In the genomic region with DNA sequence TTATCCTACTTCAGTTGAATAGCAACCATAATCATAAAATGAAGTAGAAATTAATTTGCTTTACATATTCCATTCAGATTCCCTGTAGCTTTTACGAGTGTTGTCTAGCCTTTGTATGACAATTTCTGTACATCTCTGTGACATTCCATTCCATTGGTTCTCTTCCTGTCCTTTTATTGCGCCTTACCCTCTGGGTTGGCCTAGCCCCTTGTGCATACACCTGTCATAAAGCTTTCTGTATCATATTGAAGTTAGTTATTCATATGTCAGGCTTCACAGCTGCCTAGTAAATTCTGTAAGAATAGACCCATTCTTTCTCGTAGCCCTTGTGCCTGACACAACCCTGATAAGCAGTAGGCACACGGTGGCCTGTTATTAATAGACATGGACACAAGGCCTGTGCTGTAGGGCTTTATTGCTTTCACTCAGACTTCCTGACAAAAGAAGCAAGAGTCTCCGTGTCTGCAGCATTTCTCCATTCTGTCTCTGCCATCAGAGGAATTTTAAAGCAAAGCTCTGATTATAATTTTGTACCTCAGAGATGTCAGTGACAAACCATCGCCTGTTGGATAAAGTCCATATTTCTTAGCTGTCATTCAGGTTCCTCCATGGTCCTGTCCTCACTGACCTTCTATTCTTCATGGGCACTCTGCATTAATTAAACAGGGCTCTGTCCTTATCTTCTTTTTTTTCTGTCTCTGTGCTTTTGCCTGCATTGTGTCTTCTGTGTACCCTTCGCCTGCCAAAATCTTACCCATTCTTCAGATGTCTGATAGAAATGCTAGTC, we compare ENCODE assay signal across 15 cellular contexts. TPM values are rescaled to one million over a fixed set of nuclear protein-coding genes. Genes with fewer than 3 reads are reported as not detected.
DNase-seq lines count a peak whose midpoint lies in the region; ATAC-seq and TF ChIP-seq lines count a peak whose summit lies in the region.
"Had no signal": no experiment of that assay in that cellular context is flagged by ENCODE, and none has a peak within 500 bp of the region (broad histone marks: within the 10 kb centered on the region; RNA-seq: fewer than 3 reads in every experiment).

No MANE protein-coding gene starts in this region.

- TF ChIP-seq POLR2A in suprapubic skin (IDR thresholded peaks at IDR 0.05): no peak

- H3K27me3 ChIP-seq in heart right ventricle: no peaks in the 10 kb centered on the region
- H3K27me3 ChIP-seq in suprapubic skin: no peaks in the 10 kb centered on the region
- H3K27me3 ChIP-seq: right lobe of liver, upper lobe of right lung had no signal

- H3K4me1 ChIP-seq in heart right ventricle (peaks cover 6 to 53% (median 24%) of the 10 kb centered on the region in 9 donors), suprapubic skin (no peaks in the 10 kb centered on the region)
- H3K4me1 ChIP-seq: right lobe of liver had no signal

- H3K27me3 Mint-ChIP-seq in activated T-helper 1 cell treated with anti-CD3 and anti-CD28 coated beads, Interleukin-12 subunit alpha, Interleukin-12 subunit beta, Interleukin-2, Interleukin-4 antibody, amounts not matched to agents 30 ng/mL and 10 ng/mL and 1 ng/mL, durations not matched to agents 14 hours and 24 hours and 36 hours (ENCODE audit: insufficient read depth): no peaks in the 10 kb centered on the region
- H3K27me3 Mint-ChIP-seq in osteocyte (ENCODE audit: unreplicated experiment): no peaks in the 10 kb centered on the region
- H3K27me3 Mint-ChIP-seq in effector memory CD8-positive, alpha-beta T cell: no peaks in the 10 kb centered on the region

- peaks cover 0 to 39% (median 18%) of the 10 kb centered on the region in 9 donors for H3K36me3 ChIP-seq in heart right ventricle
- H3K36me3 ChIP-seq in suprapubic skin: peaks cover 41% of the 10 kb centered on the region

- TF ChIP-seq CTCF in heart right ventricle (IDR thresholded peaks at IDR 0.05) (no peak), osteocyte (IDR thresholded peaks at IDR 0.05) (no peak), suprapubic skin (IDR thresholded peaks at IDR 0.05) (no peak)

- peak; percentile 65 to 93 (median 84) for ATAC-seq in heart right ventricle
- no peak for ATAC-seq in effector memory CD8-positive, alpha-beta T cell (replicated peaks)
- ATAC-seq: upper lobe of right lung had no signal

- DNase-seq in Ammon's horn (ENCODE audit: low spot score) (peak; percentile 33), heart right ventricle (no peak), osteocyte (ENCODE audit: extremely low spot score, unreplicated experiment) (peak; percentile 6), suprapubic skin (ENCODE audit: low spot score in 2 of 2) (no peak), DMS79 treated with DMSO at 0.1 percent for 48 hours (lab: John Stamatoyannopoulos, UW) (no peak)
- DNase-seq in activated T-helper 1 cell treated with anti-CD3 and anti-CD28 coated beads, Interleukin-12 subunit alpha, Interleukin-12 subunit beta, Interleukin-2, Interleukin-4 antibody, amounts not matched to agents 30 ng/mL and 10 ng/mL and 1 ng/mL, durations not matched to agents 14 hours and 24 hours and 36 hours (ENCODE audit: low spot score): no peak
- DNase-seq in stimulated activated CD4-positive, alpha-beta T cell treated with anti-CD3 and anti-CD28 coated beads, Interleukin-2, amount 100 ng/mL, for 24 hours: no peak
- DNase-seq in effector memory CD8-positive, alpha-beta T cell: no peak
- DNase-seq: activated CD4-positive, CD25-positive, alpha-beta regulatory T cell; DMS 273 treated with DMSO at 0.1 percent for 48 hours; Karpas-422; NCI-H1930; upper lobe of right lung had no signal

- no peak for TF ChIP-seq EP300 in suprapubic skin (IDR thresholded peaks at IDR 0.05)

- H3K27ac ChIP-seq in heart right ventricle (peak overlapping the region; percentile 59 to 85 (median 78)), suprapubic skin (no peak overlapping the region)
- H3K27ac ChIP-seq: right lobe of liver, SK-N-MC, upper lobe of right lung had no signal

- H3K9me3 ChIP-seq in heart right ventricle (no peaks in the 10 kb centered on the region), suprapubic skin (no peaks in the 10 kb centered on the region)
- H3K9me3 ChIP-seq: right lobe of liver, upper lobe of right lung had no signal

- intact Hi-C loops in activated T-helper 1 cell treated with anti-CD3 and anti-CD28 coated beads, Interleukin-12 subunit alpha, Interleukin-12 subunit beta, Interleukin-2, Interleukin-4 antibody, amounts not matched to agents 30 ng/mL and 10 ng/mL and 1 ng/mL, durations not matched to agents 14 hours and 24 hours and 36 hours (cut with micrococcal nuclease): no loop called here
- intact Hi-C loops in heart right ventricle (cut with DNase I): loop anchor here in 3 of 10 donors (10.0 kb wide), 2 partner anchors 160 to 170 kb away; a partner anchor contains a TSS

- H3K4me3 Mint-ChIP-seq in activated T-helper 1 cell treated with anti-CD3 and anti-CD28 coated beads, Interleukin-12 subunit alpha, Interleukin-12 subunit beta, Interleukin-2, Interleukin-4 antibody, amounts not matched to agents 30 ng/mL and 10 ng/mL and 1 ng/mL, durations not matched to agents 14 hours and 24 hours and 36 hours: no peak overlapping the region
- H3K4me3 Mint-ChIP-seq in osteocyte (ENCODE audit: unreplicated experiment): no peak overlapping the region
- no peak overlapping the region for H3K4me3 Mint-ChIP-seq in effector memory CD8-positive, alpha-beta T cell

- peaks cover 10% of the 10 kb centered on the region for H3K4me1 Mint-ChIP-seq in activated T-helper 1 cell treated with anti-CD3 and anti-CD28 coated beads, Interleukin-12 subunit alpha, Interleukin-12 subunit beta, Interleukin-2, Interleukin-4 antibody, amounts not matched to agents 30 ng/mL and 10 ng/mL and 1 ng/mL, durations not matched to agents 14 hours and 24 hours and 36 hours (ENCODE audit: low read depth)
- H3K4me1 Mint-ChIP-seq in osteocyte (ENCODE audit: unreplicated experiment): peaks cover 69% of the 10 kb centered on the region
- peaks cover 8 to 14% of the 10 kb centered on the region in 2 donors for H3K4me1 Mint-ChIP-seq in effector memory CD8-positive, alpha-beta T cell (ENCODE audit: low read depth in 2 of 2)

- peak overlapping the region; percentile 7 for H3K27ac Mint-ChIP-seq in activated T-helper 1 cell treated with anti-CD3 and anti-CD28 coated beads, Interleukin-12 subunit alpha, Interleukin-12 subunit beta, Interleukin-2, Interleukin-4 antibody, amounts not matched to agents 30 ng/mL and 10 ng/mL and 1 ng/mL, durations not matched to agents 14 hours and 24 hours and 36 hours
- peak overlapping the region; percentile 71 for H3K27ac Mint-ChIP-seq in osteocyte (ENCODE audit: unreplicated experiment)
- H3K27ac Mint-ChIP-seq in effector memory CD8-positive, alpha-beta T cell: peak overlapping the region in 1 of 2 donors; percentile 81

- H3K9me3 Mint-ChIP-seq in activated T-helper 1 cell treated with anti-CD3 and anti-CD28 coated beads, Interleukin-12 subunit alpha, Interleukin-12 subunit beta, Interleukin-2, Interleukin-4 antibody, amounts not matched to agents 30 ng/mL and 10 ng/mL and 1 ng/mL, durations not matched to agents 14 hours and 24 hours and 36 hours: no peaks in the 10 kb centered on the region
- H3K9me3 Mint-ChIP-seq in osteocyte (ENCODE audit: unreplicated experiment): no peaks in the 10 kb centered on the region
- no peaks in the 10 kb centered on the region for H3K9me3 Mint-ChIP-seq in effector memory CD8-positive, alpha-beta T cell

- H3K4me3 ChIP-seq in heart right ventricle (no peak overlapping the region), suprapubic skin (no peak overlapping the region)
- H3K4me3 ChIP-seq: right lobe of liver, SK-N-MC, upper lobe of right lung had no signal

- 42 to 50% methylated on average over 7 of the region's 7 CpGs for WGBS in heart right ventricle, 2 donors
- WGBS in suprapubic skin: 71% methylated on average over 7 of the region's 7 CpGs

- peaks cover 9% of the 10 kb centered on the region for H3K36me3 Mint-ChIP-seq in activated T-helper 1 cell treated with anti-CD3 and anti-CD28 coated beads, Interleukin-12 subunit alpha, Interleukin-12 subunit beta, Interleukin-2, Interleukin-4 antibody, amounts not matched to agents 30 ng/mL and 10 ng/mL and 1 ng/mL, durations not matched to agents 14 hours and 24 hours and 36 hours (ENCODE audit: low read depth)
- peaks cover 25% of the 10 kb centered on the region for H3K36me3 Mint-ChIP-seq in osteocyte (ENCODE audit: unreplicated experiment)
- peaks cover 13% of the 10 kb centered on the region for H3K36me3 Mint-ChIP-seq in effector memory CD8-positive, alpha-beta T cell (ENCODE audit: insufficient read depth)

RNA-seq across cellular contexts. Expression of a gene that starts 49.4 kb away (rescaled TPM):
- total RNA-seq in activated T-helper 1 cell treated with anti-CD3 and anti-CD28 coated beads, Interleukin-12 subunit alpha, Interleukin-12 subunit beta, Interleukin-2, Interleukin-4 antibody, amounts not matched to agents 30 ng/mL and 10 ng/mL and 1 ng/mL, durations not matched to agents 14 hours and 24 hours and 36 hours: 15.4 and 17.9 TPM in 2 replicates
- total RNA-seq in heart right ventricle (10 to 100 TPM in 5 of 10 donors, 1 to 10 TPM in 5; 5.6 to 24.1 (median 10.5) TPM), osteocyte (8.4 and 11.6 TPM in 2 replicates), suprapubic skin (10 to 100 TPM; 11.8 to 26.6 (median 18.4) TPM)
- 10 to 100 TPM; 10.2 to 42.9 TPM for polyA plus RNA-seq in heart right ventricle

Comparison
In these comparisons a context has a peak if more than half of its experiments do, and no peak if none do; other contexts are left out.
1. DNase-seq: peak in Ammon's horn (single experiment) and osteocyte (single experiment); none in activated T-helper 1 cell treated with anti-CD3 and anti-CD28 coated beads, Interleukin-12 subunit alpha, Interleukin-12 subunit beta, Interleukin-2, Interleukin-4 antibody, amounts not matched to agents 30 ng/mL and 10 ng/mL and 1 ng/mL, durations not matched to agents 14 hours and 24 hours and 36 hours (single experiment), heart right ventricle (0 of 2), suprapubic skin (0 of 2), stimulated activated CD4-positive, alpha-beta T cell treated with anti-CD3 and anti-CD28 coated beads, Interleukin-2, amount 100 ng/mL, for 24 hours (0 of 2), effector memory CD8-positive, alpha-beta T cell (0 of 3) and DMS79 treated with DMSO at 0.1 percent for 48 hours (single experiment).